Comparison of ENCODE assay signal across 1 cellular context in genomic region chr17:64508683-64509082, GRCh38.
TF ChIP-seq lines count a peak whose summit lies in the region.

No MANE protein-coding gene starts in this region.

TF ChIP-seq in GM12878, 131 proteins besides CTCF, POLR2A, EP300 and RAD21:
- TF ChIP-seq E4F1 (IDR thresholded peaks at IDR 0.05; ENCODE audit: borderline replicate concordance, partially characterized antibody): no peak
- TF ChIP-seq SMAD5 (IDR thresholded peaks at IDR 0.05; ENCODE audit: low read depth): no peak
- TF ChIP-seq POLR2AphosphoS5 (IDR thresholded peaks at IDR 0.05; ENCODE audit: low read length): no peak
